ENCODE assay signal across 29 cellular contexts in the genomic region with DNA sequence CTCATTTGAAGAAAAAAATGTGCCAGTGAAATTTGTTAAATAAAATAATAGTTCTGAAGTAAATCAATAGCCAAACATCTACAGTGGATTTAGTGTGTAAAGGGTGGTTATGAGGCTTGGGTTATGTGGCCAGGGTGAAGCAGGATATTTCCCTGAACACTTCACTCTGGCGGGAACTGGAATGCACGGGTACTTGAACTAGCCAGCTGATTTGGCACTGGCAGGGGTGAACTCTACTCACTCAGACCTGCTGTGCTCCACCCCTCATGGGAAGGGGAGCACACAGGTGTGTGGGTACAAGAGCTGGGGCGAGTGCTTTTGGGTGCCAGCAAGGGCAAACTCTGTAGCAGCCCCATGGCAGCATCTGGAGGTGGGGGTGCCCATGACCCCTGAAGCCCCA.
DNase-seq lines count a peak whose midpoint lies in the region; ATAC-seq, FAIRE-seq and TF ChIP-seq lines count a peak whose summit lies in the region.
"Had no signal": no experiment of that assay in that cellular context is flagged by ENCODE, and none has a peak within 500 bp of the region (broad histone marks: within the 10 kb centered on the region; RNA-seq: fewer than 3 reads in every experiment).

No MANE protein-coding gene starts in this region.

- CTCF ChIA-PET in GM12878 (lab: Yijun Ruan, JAX): interaction anchor here (0.9 to 1.6 kb wide), 3 partner anchors 34 to 278 kb away, joined by 3 to 7 read pairs (median 3); a partner anchor contains a TSS

- peaks cover 39% of the 10 kb centered on the region for H3K4me1 Mint-ChIP-seq in stimulated activated memory B cell treated with anti-CD40 and anti-IgM and Interleukin-4, amounts not matched to agents 10 μg/mL and 1 μg/mL and 100 μg/mL, for 72 hours
- H3K4me1 Mint-ChIP-seq: nephron, T-cell had no signal

- SMC1A ChIA-PET in GM12878 (lab: Charles Lee; ENCODE audit: uncharacterized antibody, unreplicated experiment): interaction anchor here (0.5 to 5.0 kb wide), 5 partner anchors 15 to 278 kb away, joined by 3 to 25 read pairs (median 4); a partner anchor contains a TSS

- intact Hi-C loops in GM12878 (cut with micrococcal nuclease; ENCODE audit: unreplicated experiment): no loop called here

- ATAC-seq in GM12878: peak; percentile 32
- no peak for ATAC-seq in stimulated activated memory B cell treated with anti-CD40 and anti-IgM and Interleukin-4, amounts not matched to agents 10 μg/mL and 1 μg/mL and 100 μg/mL, for 72 hours
- ATAC-seq in GM18870 (IDR thresholded peaks at IDR 0.05; ENCODE audit: unreplicated experiment): no peak
- ATAC-seq: T-cell had no signal

- peak; percentile 31 for DNase-seq in DMS53 treated with DMSO at 0.1 percent for 48 hours (lab: John Stamatoyannopoulos, UW; ENCODE audit: unreplicated experiment)
- DNase-seq in MV-4-11 (lab: John Stamatoyannopoulos, UW): peak; percentile 12
- DNase-seq in GM12878 (ENCODE audit: low read depth, low spot score): no peak
- no peak for DNase-seq in effector CD4-positive, alpha-beta T cell
- DNase-seq in KBM-7: no peak
- DNase-seq: activated B cell treated with CpG ODN at 0.5 μM for 24 hours; activated CD4-positive, alpha-beta T cell treated with anti-CD3 and anti-CD28 coated beads, Interleukin-2, amount 50 U/mL, for 1 hour; activated effector memory CD4-positive, alpha-beta T cell treated with anti-CD3 and anti-CD28 coated beads, Interleukin-2, amount 50 U/mL, for 16 hours; activated T-cell treated with anti-CD3 and anti-CD28 coated beads, Interleukin-2, amount 50 U/mL, for 1 hour; anterior cingulate cortex; DMS153; effector CD8-positive, alpha-beta T cell; NCI-H1105; NCI-H187; NCI-H226; NCI-H748 treated with DMSO at 0.1 percent for 48 hours; stimulated activated naive CD4-positive, alpha-beta T cell treated with Interleukin-2 at 50 U/mL for 16 hours; T-cell had no signal

- no peak overlapping the region for H3K4me2 ChIP-seq in GM12878 (ENCODE audit: control insufficient read depth, insufficient read depth)
- H3K4me2 ChIP-seq: hepatocyte had no signal

- H4K20me1 ChIP-seq in GM12878 (ENCODE audit: control insufficient read depth, insufficient read depth): no peaks in the 10 kb centered on the region

- no peak for TF ChIP-seq CTCF in GM12878 (IDR thresholded peaks at IDR 0.05 in 2 of 3, conservative IDR thresholded peaks at IDR 0.05 in 1 of 3; ENCODE audit: control insufficient read depth in 2 of 3, extremely low read depth in 1 of 3, insufficient read depth in 1 of 3, low read depth in 3 of 3, low read length in 3 of 3)

- H3K4me1 ChIP-seq in GM12878 (ENCODE audit: control insufficient read depth, insufficient read depth, low read length): peaks cover 27% of the 10 kb centered on the region
- H3K4me1 ChIP-seq: breast epithelium, vagina had no signal

- H3K4me3 Mint-ChIP-seq in stimulated activated memory B cell treated with anti-CD40 and anti-IgM and Interleukin-4, amounts not matched to agents 10 μg/mL and 1 μg/mL and 100 μg/mL, for 72 hours: no peak overlapping the region
- H3K4me3 Mint-ChIP-seq: activated B cell treated with CpG ODN at 0.5 μM for 24 hours; activated naive CD8-positive, alpha-beta T cell; nephron; T-cell had no signal

- no peak overlapping the region for H3K4me3 ChIP-seq in GM12878
- H3K4me3 ChIP-seq: breast epithelium, GM23248, hepatocyte, vagina had no signal

- H3K27me3 ChIP-seq in GM12878 (replicated peaks in 1 of 2; ENCODE audit: control insufficient read depth in 2 of 2, insufficient read depth in 2 of 2, low read length in 1 of 2): no peaks in the 10 kb centered on the region
- H3K27me3 ChIP-seq: breast epithelium, hepatocyte, vagina had no signal

- no peak for TF ChIP-seq RAD21 in GM12878 (IDR thresholded peaks at IDR 0.05; ENCODE audit: insufficient read depth, low read depth, low read length)

- BruUV-seq in GM12878 (replicated peaks; lab: Mats Ljungman, UMichigan): no TSS peak

- H3K9me3 Mint-ChIP-seq in stimulated activated memory B cell treated with anti-CD40 and anti-IgM and Interleukin-4, amounts not matched to agents 10 μg/mL and 1 μg/mL and 100 μg/mL, for 72 hours: no peaks in the 10 kb centered on the region
- H3K9me3 Mint-ChIP-seq: activated B cell treated with CpG ODN at 0.5 μM for 24 hours, nephron had no signal

- H3K36me3 Mint-ChIP-seq in stimulated activated memory B cell treated with anti-CD40 and anti-IgM and Interleukin-4, amounts not matched to agents 10 μg/mL and 1 μg/mL and 100 μg/mL, for 72 hours: no peaks in the 10 kb centered on the region
- H3K36me3 Mint-ChIP-seq: activated naive CD8-positive, alpha-beta T cell; T-cell had no signal

- no peak for TF ChIP-seq EP300 in GM12878 (IDR thresholded peaks at IDR 0.05; ENCODE audit: borderline replicate concordance in 1 of 2, control insufficient read depth in 1 of 2, low read depth in 2 of 2, low read length in 2 of 2)

- no peaks in the 10 kb centered on the region for H3K27me3 Mint-ChIP-seq in stimulated activated memory B cell treated with anti-CD40 and anti-IgM and Interleukin-4, amounts not matched to agents 10 μg/mL and 1 μg/mL and 100 μg/mL, for 72 hours
- H3K27me3 Mint-ChIP-seq: activated B cell treated with CpG ODN at 0.5 μM for 24 hours; activated naive CD8-positive, alpha-beta T cell; T-cell had no signal

- H2AFZ ChIP-seq in GM12878 (ENCODE audit: control insufficient read depth, low read depth, low read length): no peak overlapping the region; the same call in 1 of the 2 replicates
- H2AFZ ChIP-seq: GM23248, hepatocyte had no signal

- H3K36me3 ChIP-seq in GM12878 (ENCODE audit: control insufficient read depth in 2 of 2, insufficient read depth in 2 of 2, low read length in 1 of 2): no peaks in the 10 kb centered on the region
- H3K36me3 ChIP-seq: breast epithelium, vagina had no signal

- RAD21 ChIA-PET in GM12878 (lab: Charles Lee; ENCODE audit: unreplicated experiment): interaction anchor here (0.9 to 3.4 kb wide), 4 partner anchors 21 to 278 kb away, joined by 3 to 13 read pairs (median 6); a partner anchor contains a TSS

- TF ChIP-seq POLR2A in GM12878 (IDR thresholded peaks at IDR 0.05; ENCODE audit: low read depth, low read length): no peak

- no peaks in the 10 kb centered on the region; the same call in 2 of the 3 replicates for H3K9me3 ChIP-seq in GM12878 (replicated peaks; ENCODE audit: control insufficient read depth, insufficient read depth, low read length)
- H3K9me3 ChIP-seq: breast epithelium, vagina had no signal

- POLR2A ChIA-PET in GM12878 (lab: Charles Lee): interaction anchor here (1.1 to 1.2 kb wide), 2 partner anchors 13 to 282 kb away, joined by 3 to 8 read pairs; no protein-coding TSS in a partner anchor

- FAIRE-seq in GM12878 (lab: Jason Lieb, UNC): no peak
- FAIRE-seq: colon, RCC 7860 had no signal

- no peak overlapping the region; the same call in 1 of the 2 replicates for H3K27ac ChIP-seq in GM12878 (ENCODE audit: control insufficient read depth, insufficient read depth)
- H3K27ac ChIP-seq: breast epithelium, epithelial cell of prostate, GM23248, hepatocyte, vagina had no signal

- H3K79me2 ChIP-seq in GM12878 (ENCODE audit: control insufficient read depth, insufficient read depth, low read length): no peaks in the 10 kb centered on the region
- H3K79me2 ChIP-seq: hepatocyte had no signal

- no peak overlapping the region for H3K9ac ChIP-seq in GM12878 (ENCODE audit: control insufficient read depth, insufficient read depth, low read length)
- H3K9ac ChIP-seq: GM23248 had no signal

- in situ Hi-C loops in GM12878 (cut with MboI) (no loop called here), KBM-7 (cut with MboI; ENCODE audit: low pct_unique_long_range_greater_than_20kb, low sequenced_read_pairs) (no loop called here)

- peak overlapping the region; percentile 66 for H3K27ac Mint-ChIP-seq in stimulated activated memory B cell treated with anti-CD40 and anti-IgM and Interleukin-4, amounts not matched to agents 10 μg/mL and 1 μg/mL and 100 μg/mL, for 72 hours
- H3K27ac Mint-ChIP-seq: activated B cell treated with CpG ODN at 0.5 μM for 24 hours; activated naive CD8-positive, alpha-beta T cell; nephron; T-cell had no signal

- WGBS in GM12878 (ENCODE audit: insufficient coverage, insufficient replicate concordance, low lambda C conversion rate, missing lambda C conversion rate): 41% methylated on average over 3 of the region's 3 CpGs

TF ChIP-seq in GM12878, 131 proteins besides CTCF, POLR2A, EP300 and RAD21 (continues in another document):
- TF ChIP-seq NBN (IDR thresholded peaks at IDR 0.05): no peak
- TF ChIP-seq, protein P1, sequence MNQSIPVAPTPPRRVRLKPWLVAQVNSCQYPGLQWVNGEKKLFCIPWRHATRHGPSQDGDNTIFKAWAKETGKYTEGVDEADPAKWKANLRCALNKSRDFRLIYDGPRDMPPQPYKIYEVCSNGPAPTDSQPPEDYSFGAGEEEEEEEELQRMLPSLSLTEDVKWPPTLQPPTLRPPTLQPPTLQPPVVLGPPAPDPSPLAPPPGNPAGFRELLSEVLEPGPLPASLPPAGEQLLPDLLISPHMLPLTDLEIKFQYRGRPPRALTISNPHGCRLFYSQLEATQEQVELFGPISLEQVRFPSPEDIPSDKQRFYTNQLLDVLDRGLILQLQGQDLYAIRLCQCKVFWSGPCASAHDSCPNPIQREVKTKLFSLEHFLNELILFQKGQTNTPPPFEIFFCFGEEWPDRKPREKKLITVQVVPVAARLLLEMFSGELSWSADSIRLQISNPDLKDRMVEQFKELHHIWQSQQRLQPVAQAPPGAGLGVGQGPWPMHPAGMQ (IDR thresholded peaks at IDR 0.05; ENCODE audit: borderline replicate concordance): no peak
- no peak for TF ChIP-seq RB1 (IDR thresholded peaks at IDR 0.05; ENCODE audit: borderline replicate concordance)
- no peak for TF ChIP-seq HCFC1 (IDR thresholded peaks at IDR 0.05; ENCODE audit: low read length)
- no peak for TF ChIP-seq IKZF1 (conservative IDR thresholded peaks at IDR 0.05)
- TF ChIP-seq HDAC6 (IDR thresholded peaks at IDR 0.05; ENCODE audit: unreplicated experiment): no peak

Comparison
In these comparisons a context has a peak if more than half of its experiments do, and no peak if none do; other contexts are left out.
1. DNase-seq: peak in DMS53 treated with DMSO at 0.1 percent for 48 hours (single experiment) and MV-4-11 (single experiment); none in GM12878 (single experiment), effector CD4-positive, alpha-beta T cell (single experiment) and KBM-7 (single experiment).